In genomic region chr21:42346441-42346840, GRCh38 we compare ENCODE assay signal across 28 cellular contexts. TPM values are rescaled to one million over a fixed set of nuclear protein-coding genes. Genes with fewer than 3 reads are reported as not detected.
"Had no signal": no experiment of that assay in that cellular context is flagged by ENCODE, and none has a peak within 500 bp of the region (broad histone marks: within the 10 kb centered on the region; RNA-seq: fewer than 3 reads in every experiment).

No MANE protein-coding gene starts in this region.

- H3K36me3 Mint-ChIP-seq: activated naive CD8-positive, alpha-beta T cell treated with anti-CD3 and anti-CD28 coated beads, Interleukin-2, amount 10 ng/mL, durations not matched to agents 7 days and 5 days had no signal

- H3K27ac Mint-ChIP-seq: activated CD4-positive, alpha-beta T cell treated with anti-CD3 and anti-CD28 coated beads for 36 hours; activated CD8-positive, alpha-beta T cell treated with anti-CD3 and anti-CD28 coated beads, Interleukin-2, amount 10 ng/mL, durations not matched to agents 7 days and 5 days; activated naive CD4-positive, alpha-beta T cell treated with anti-CD3 and anti-CD28 coated beads for 36 hours; activated naive CD8-positive, alpha-beta T cell treated with anti-CD3 and anti-CD28 coated beads, Interleukin-2, amount 10 ng/mL, durations not matched to agents 7 days and 5 days had no signal

- H3K4me1 Mint-ChIP-seq: activated CD4-positive, alpha-beta T cell treated with anti-CD3 and anti-CD28 coated beads for 36 hours; activated naive CD8-positive, alpha-beta T cell treated with anti-CD3 and anti-CD28 coated beads, Interleukin-2, amount 10 ng/mL, durations not matched to agents 7 days and 5 days had no signal

- H3K9me3 Mint-ChIP-seq: activated naive CD4-positive, alpha-beta T cell treated with anti-CD3 and anti-CD28 coated beads for 36 hours; activated naive CD8-positive, alpha-beta T cell treated with anti-CD3 and anti-CD28 coated beads, Interleukin-2, amount 10 ng/mL, durations not matched to agents 7 days and 5 days; activated T-cell treated with anti-CD3 and anti-CD28 coated beads, Interleukin-2, amount 50 U/mL, for 4 hours had no signal

- DNase-seq: activated CD4-positive, alpha-beta T cell treated with anti-CD3 and anti-CD28 coated beads for 36 hours; activated CD4-positive, alpha-beta T cell treated with anti-CD3 and anti-CD28 coated beads, Interleukin-2, amount 50 U/mL, for 4 hours; activated CD4-positive, CD25-positive, alpha-beta regulatory T cell; activated CD8-positive, alpha-beta T cell treated with anti-CD3 and anti-CD28 coated beads, Interleukin-2, amount 10 ng/mL, durations not matched to agents 7 days and 5 days; activated gamma-delta T cell; activated naive CD4-positive, alpha-beta T cell treated with anti-CD3 and anti-CD28 coated beads for 36 hours; activated naive CD8-positive, alpha-beta T cell treated with anti-CD3 and anti-CD28 coated beads, Interleukin-2, amount 10 ng/mL, durations not matched to agents 7 days and 5 days; activated T-cell treated with anti-CD3 and anti-CD28 coated beads, Interleukin-2, amount 50 U/mL, for 4 hours; anterior cingulate cortex; cerebellar nuclear complex; NCI-H1092; NCI-H1417; NCI-H1930; NCI-H2107; NCI-H345; NCI-H510A; NCI-H69; NK-92 treated with Interleukin-12 subunit alpha and Interleukin-12 subunit beta, amount 100 ng/mL, for 24 hours; OCI-M1; Right ventricle myocardium superior; SJCRH30; SK-N-SH; T-helper 1 cell had no signal

- H3K4me3 Mint-ChIP-seq: activated CD4-positive, alpha-beta T cell treated with anti-CD3 and anti-CD28 coated beads for 36 hours; activated CD8-positive, alpha-beta T cell treated with anti-CD3 and anti-CD28 coated beads, Interleukin-2, amount 10 ng/mL, durations not matched to agents 7 days and 5 days; activated naive CD4-positive, alpha-beta T cell treated with anti-CD3 and anti-CD28 coated beads for 36 hours; activated naive CD8-positive, alpha-beta T cell treated with anti-CD3 and anti-CD28 coated beads, Interleukin-2, amount 10 ng/mL, durations not matched to agents 7 days and 5 days; activated T-cell treated with anti-CD3 and anti-CD28 coated beads, Interleukin-2, amount 50 U/mL, for 4 hours had no signal

- ATAC-seq: activated CD4-positive, alpha-beta T cell treated with anti-CD3 and anti-CD28 coated beads for 36 hours; activated CD8-positive, alpha-beta T cell treated with anti-CD3 and anti-CD28 coated beads, Interleukin-2, amount 10 ng/mL, durations not matched to agents 7 days and 5 days; activated T-cell treated with anti-CD3 and anti-CD28 coated beads, Interleukin-2, amount 50 U/mL, for 4 hours; Panc1 had no signal

- H3K27me3 Mint-ChIP-seq: activated CD4-positive, alpha-beta T cell treated with anti-CD3 and anti-CD28 coated beads for 36 hours; activated naive CD8-positive, alpha-beta T cell treated with anti-CD3 and anti-CD28 coated beads, Interleukin-2, amount 10 ng/mL, durations not matched to agents 7 days and 5 days had no signal

RNA-seq across cellular contexts. Expression of gene TFF2, which starts 4.4 kb away (rescaled TPM):
- total RNA-seq: activated CD4-positive, alpha-beta T cell treated with anti-CD3 and anti-CD28 coated beads for 36 hours; activated CD8-positive, alpha-beta T cell treated with anti-CD3 and anti-CD28 coated beads, Interleukin-2, amount 10 ng/mL, durations not matched to agents 7 days and 5 days; activated naive CD4-positive, alpha-beta T cell treated with anti-CD3 and anti-CD28 coated beads for 36 hours; activated naive CD8-positive, alpha-beta T cell treated with anti-CD3 and anti-CD28 coated beads, Interleukin-2, amount 10 ng/mL, durations not matched to agents 7 days and 5 days; activated T-cell treated with anti-CD3 and anti-CD28 coated beads, Interleukin-2, amount 50 U/mL, for 4 hours; adrenal gland; cardiac septum; MCF 10A; Right ventricle myocardium superior; SJCRH30; T-helper 2 cell treated with Interferon-gamma antibody and Interleukin-4, amounts not matched to agents 100 ng/mL and 5 ng/mL, for 36 hours had no signal

RNA-seq across cellular contexts. Expression of gene TFF1, which starts 19.9 kb away (rescaled TPM):
- total RNA-seq: activated CD4-positive, alpha-beta T cell treated with anti-CD3 and anti-CD28 coated beads for 36 hours; activated CD8-positive, alpha-beta T cell treated with anti-CD3 and anti-CD28 coated beads, Interleukin-2, amount 10 ng/mL, durations not matched to agents 7 days and 5 days; activated naive CD4-positive, alpha-beta T cell treated with anti-CD3 and anti-CD28 coated beads for 36 hours; activated naive CD8-positive, alpha-beta T cell treated with anti-CD3 and anti-CD28 coated beads, Interleukin-2, amount 10 ng/mL, durations not matched to agents 7 days and 5 days; cardiac septum; MCF 10A; Right ventricle myocardium superior; SJCRH30; T-helper 2 cell treated with Interferon-gamma antibody and Interleukin-4, amounts not matched to agents 100 ng/mL and 5 ng/mL, for 36 hours had no signal

RNA-seq across cellular contexts. Expression of gene TFF3, which starts 31.2 kb away (rescaled TPM):
- total RNA-seq: activated CD4-positive, alpha-beta T cell treated with anti-CD3 and anti-CD28 coated beads for 36 hours; activated CD8-positive, alpha-beta T cell treated with anti-CD3 and anti-CD28 coated beads, Interleukin-2, amount 10 ng/mL, durations not matched to agents 7 days and 5 days; activated naive CD4-positive, alpha-beta T cell treated with anti-CD3 and anti-CD28 coated beads for 36 hours; activated naive CD8-positive, alpha-beta T cell treated with anti-CD3 and anti-CD28 coated beads, Interleukin-2, amount 10 ng/mL, durations not matched to agents 7 days and 5 days; MCF 10A; T-helper 2 cell treated with Interferon-gamma antibody and Interleukin-4, amounts not matched to agents 100 ng/mL and 5 ng/mL, for 36 hours had no signal

RNA-seq across cellular contexts. Expression of gene TMPRSS3, which starts 49.4 kb away (rescaled TPM):
- total RNA-seq: cardiac septum, Right ventricle myocardium superior, SJCRH30 had no signal

RNA-seq across cellular contexts. Expression of gene UBASH3A, which starts 57.3 kb away (rescaled TPM):
- total RNA-seq: cardiac septum, MCF 10A, Right ventricle myocardium superior, SJCRH30 had no signal
